Comparison of ENCODE assay signal across 1 cellular context in genomic region chr3:52277972-52278509, GRCh38.
A peak's percentile ranks its signal among the peaks of the same experiment; 100 is the strongest.
TF ChIP-seq lines count a peak whose summit lies in the region.

No MANE protein-coding gene starts in this region.

TF ChIP-seq in HepG2, 621 proteins besides CTCF, POLR2A, EP300 and RAD21 (continued from another document and continues in another):
- TF ChIP-seq, protein P1, sequence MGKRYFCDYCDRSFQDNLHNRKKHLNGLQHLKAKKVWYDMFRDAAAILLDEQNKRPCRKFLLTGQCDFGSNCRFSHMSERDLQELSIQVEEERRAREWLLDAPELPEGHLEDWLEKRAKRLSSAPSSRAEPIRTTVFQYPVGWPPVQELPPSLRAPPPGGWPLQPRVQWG (CRISPR knock-in tag; IDR thresholded peaks at IDR 0.05; ENCODE audit: borderline replicate concordance, low read depth) = no peak
- TF ChIP-seq ZFP82 (CRISPR knock-in tag; IDR thresholded peaks at IDR 0.05; ENCODE audit: borderline replicate concordance) (peak; percentile 8; the same call in 1 of the 2 replicates), RELA (CRISPR knock-in tag; IDR thresholded peaks at IDR 0.05) (no peak), SOX5 (CRISPR knock-in tag; IDR thresholded peaks at IDR 0.05; ENCODE audit: borderline replicate concordance) (no peak), ZNF451 (CRISPR knock-in tag; IDR thresholded peaks at IDR 0.05) (no peak), ESRRA (CRISPR knock-in tag; IDR thresholded peaks at IDR 0.05; ENCODE audit: low read depth) (no peak), HDAC1 (CRISPR knock-in tag; IDR thresholded peaks at IDR 0.05) (peak; percentile 57; the same call in 1 of the 2 replicates), ZNF879 (CRISPR knock-in tag; IDR thresholded peaks at IDR 0.05) (0 out of 2 replicates have a peak, but pooled peaks have one; percentile 9), SP4 (CRISPR knock-in tag; IDR thresholded peaks at IDR 0.05) (no peak), ZNF589 (CRISPR knock-in tag; conservative IDR thresholded peaks at IDR 0.05) (no peak), SNAPC2 (CRISPR knock-in tag; IDR thresholded peaks at IDR 0.05) (no peak), ZNF607 (CRISPR knock-in tag; IDR thresholded peaks at IDR 0.05; ENCODE audit: borderline replicate concordance) (no peak; the same call in 1 of the 2 replicates), ZNF383 (CRISPR knock-in tag; IDR thresholded peaks at IDR 0.05; ENCODE audit: borderline replicate concordance) (no peak), ZNF775 (CRISPR knock-in tag; IDR thresholded peaks at IDR 0.05; ENCODE audit: borderline replicate concordance) (no peak), ZC3H13 (CRISPR knock-in tag; IDR thresholded peaks at IDR 0.05) (no peak), ZNF644 (CRISPR knock-in tag; IDR thresholded peaks at IDR 0.05; ENCODE audit: low read depth) (no peak), NFE2 (CRISPR knock-in tag; IDR thresholded peaks at IDR 0.05) (no peak), MLLT10 (CRISPR knock-in tag; IDR thresholded peaks at IDR 0.05) (no peak), ARNT (IDR thresholded peaks at IDR 0.05) (no peak), KLF11 (CRISPR knock-in tag; IDR thresholded peaks at IDR 0.05) (0 out of 2 replicates have a peak, but pooled peaks have one; percentile 4), ZNF792 (CRISPR knock-in tag; IDR thresholded peaks at IDR 0.05) (no peak), HOXA5 (CRISPR knock-in tag; IDR thresholded peaks at IDR 0.05) (no peak), PHF21A (CRISPR knock-in tag; IDR thresholded peaks at IDR 0.05) (0 out of 2 replicates have a peak, but pooled peaks have one; percentile 3), RBAK (CRISPR knock-in tag; IDR thresholded peaks at IDR 0.05) (no peak), ZIK1 (CRISPR knock-in tag; IDR thresholded peaks at IDR 0.05; ENCODE audit: borderline replicate concordance, low read depth) (no peak), KMT2B (CRISPR knock-in tag; IDR thresholded peaks at IDR 0.05) (peak; percentile 12; the same call in 1 of the 2 replicates), STAG1 (CRISPR knock-in tag; IDR thresholded peaks at IDR 0.05) (no peak; the same call in 1 of the 2 replicates), SP1 (IDR thresholded peaks at IDR 0.05) (no peak), SP1 (CRISPR knock-in tag; IDR thresholded peaks at IDR 0.05) (no peak), ERF (CRISPR knock-in tag; IDR thresholded peaks at IDR 0.05) (no peak), NR2F2 (IDR thresholded peaks at IDR 0.05; ENCODE audit: borderline replicate concordance, low read depth) (no peak), PCBP1 (IDR thresholded peaks at IDR 0.05; ENCODE audit: borderline replicate concordance, low read depth, low read length) (no peak), SP2 (CRISPR knock-in tag; IDR thresholded peaks at IDR 0.05) (no peak), SPEN (CRISPR knock-in tag; IDR thresholded peaks at IDR 0.05; ENCODE audit: low read depth) (no peak; the same call in 1 of the 2 replicates), ZNF496 (CRISPR knock-in tag; IDR thresholded peaks at IDR 0.05; ENCODE audit: insufficient replicate concordance) (no peak), ZNF773 (CRISPR knock-in tag; IDR thresholded peaks at IDR 0.05; ENCODE audit: borderline replicate concordance) (no peak; the same call in 1 of the 2 replicates), ZHX1 (CRISPR knock-in tag; IDR thresholded peaks at IDR 0.05; ENCODE audit: low read depth) (peak; percentile 68; the same call in 1 of the 2 replicates), KDM5A (IDR thresholded peaks at IDR 0.05; ENCODE audit: borderline replicate concordance, low read length) (no peak), RFX3 (CRISPR knock-in tag; IDR thresholded peaks at IDR 0.05) (no peak)
- TF ChIP-seq, protein P2, sequence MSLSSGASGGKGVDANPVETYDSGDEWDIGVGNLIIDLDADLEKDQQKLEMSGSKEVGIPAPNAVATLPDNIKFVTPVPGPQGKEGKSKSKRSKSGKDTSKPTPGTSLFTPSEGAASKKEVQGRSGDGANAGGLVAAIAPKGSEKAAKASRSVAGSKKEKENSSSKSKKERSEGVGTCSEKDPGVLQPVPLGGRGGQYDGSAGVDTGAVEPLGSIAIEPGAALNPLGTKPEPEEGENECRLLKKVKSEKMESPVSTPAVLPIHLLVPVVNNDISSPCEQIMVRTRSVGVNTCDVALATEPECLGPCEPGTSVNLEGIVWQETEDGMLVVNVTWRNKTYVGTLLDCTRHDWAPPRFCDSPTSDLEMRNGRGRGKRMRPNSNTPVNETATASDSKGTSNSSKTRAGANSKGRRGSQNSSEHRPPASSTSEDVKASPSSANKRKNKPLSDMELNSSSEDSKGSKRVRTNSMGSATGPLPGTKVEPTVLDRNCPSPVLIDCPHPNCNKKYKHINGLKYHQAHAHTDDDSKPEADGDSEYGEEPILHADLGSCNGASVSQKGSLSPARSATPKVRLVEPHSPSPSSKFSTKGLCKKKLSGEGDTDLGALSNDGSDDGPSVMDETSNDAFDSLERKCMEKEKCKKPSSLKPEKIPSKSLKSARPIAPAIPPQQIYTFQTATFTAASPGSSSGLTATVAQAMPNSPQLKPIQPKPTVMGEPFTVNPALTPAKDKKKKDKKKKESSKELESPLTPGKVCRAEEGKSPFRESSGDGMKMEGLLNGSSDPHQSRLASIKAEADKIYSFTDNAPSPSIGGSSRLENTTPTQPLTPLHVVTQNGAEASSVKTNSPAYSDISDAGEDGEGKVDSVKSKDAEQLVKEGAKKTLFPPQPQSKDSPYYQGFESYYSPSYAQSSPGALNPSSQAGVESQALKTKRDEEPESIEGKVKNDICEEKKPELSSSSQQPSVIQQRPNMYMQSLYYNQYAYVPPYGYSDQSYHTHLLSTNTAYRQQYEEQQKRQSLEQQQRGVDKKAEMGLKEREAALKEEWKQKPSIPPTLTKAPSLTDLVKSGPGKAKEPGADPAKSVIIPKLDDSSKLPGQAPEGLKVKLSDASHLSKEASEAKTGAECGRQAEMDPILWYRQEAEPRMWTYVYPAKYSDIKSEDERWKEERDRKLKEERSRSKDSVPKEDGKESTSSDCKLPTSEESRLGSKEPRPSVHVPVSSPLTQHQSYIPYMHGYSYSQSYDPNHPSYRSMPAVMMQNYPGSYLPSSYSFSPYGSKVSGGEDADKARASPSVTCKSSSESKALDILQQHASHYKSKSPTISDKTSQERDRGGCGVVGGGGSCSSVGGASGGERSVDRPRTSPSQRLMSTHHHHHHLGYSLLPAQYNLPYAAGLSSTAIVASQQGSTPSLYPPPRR (CRISPR knock-in tag; IDR thresholded peaks at IDR 0.05; ENCODE audit: borderline replicate concordance) = no peak
- TF ChIP-seq, protein P3, sequence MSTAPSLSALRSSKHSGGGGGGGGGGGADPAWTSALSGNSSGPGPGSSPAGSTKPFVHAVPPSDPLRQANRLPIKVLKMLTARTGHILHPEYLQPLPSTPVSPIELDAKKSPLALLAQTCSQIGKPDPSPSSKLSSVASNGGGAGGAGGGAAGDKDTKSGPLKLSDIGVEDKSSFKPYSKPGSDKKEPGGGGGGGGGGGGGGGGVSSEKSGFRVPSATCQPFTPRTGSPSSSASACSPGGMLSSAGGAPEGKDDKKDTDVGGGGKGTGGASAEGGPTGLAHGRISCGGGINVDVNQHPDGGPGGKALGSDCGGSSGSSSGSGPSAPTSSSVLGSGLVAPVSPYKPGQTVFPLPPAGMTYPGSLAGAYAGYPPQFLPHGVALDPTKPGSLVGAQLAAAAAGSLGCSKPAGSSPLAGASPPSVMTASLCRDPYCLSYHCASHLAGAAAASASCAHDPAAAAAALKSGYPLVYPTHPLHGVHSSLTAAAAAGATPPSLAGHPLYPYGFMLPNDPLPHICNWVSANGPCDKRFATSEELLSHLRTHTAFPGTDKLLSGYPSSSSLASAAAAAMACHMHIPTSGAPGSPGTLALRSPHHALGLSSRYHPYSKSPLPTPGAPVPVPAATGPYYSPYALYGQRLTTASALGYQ (CRISPR knock-in tag; IDR thresholded peaks at IDR 0.05) = no peak
- TF ChIP-seq, protein P4, sequence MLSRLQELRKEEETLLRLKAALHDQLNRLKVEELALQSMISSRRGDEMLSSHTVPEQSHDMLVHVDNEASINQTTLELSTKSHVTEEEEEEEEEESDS (CRISPR knock-in tag; IDR thresholded peaks at IDR 0.05; ENCODE audit: borderline replicate concordance) = no peak
- TF ChIP-seq, protein P5, sequence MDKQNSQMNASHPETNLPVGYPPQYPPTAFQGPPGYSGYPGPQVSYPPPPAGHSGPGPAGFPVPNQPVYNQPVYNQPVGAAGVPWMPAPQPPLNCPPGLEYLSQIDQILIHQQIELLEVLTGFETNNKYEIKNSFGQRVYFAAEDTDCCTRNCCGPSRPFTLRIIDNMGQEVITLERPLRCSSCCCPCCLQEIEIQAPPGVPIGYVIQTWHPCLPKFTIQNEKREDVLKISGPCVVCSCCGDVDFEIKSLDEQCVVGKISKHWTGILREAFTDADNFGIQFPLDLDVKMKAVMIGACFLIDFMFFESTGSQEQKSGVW (CRISPR knock-in tag; IDR thresholded peaks at IDR 0.05; ENCODE audit: borderline replicate concordance) = no peak
- TF ChIP-seq, protein P6, sequence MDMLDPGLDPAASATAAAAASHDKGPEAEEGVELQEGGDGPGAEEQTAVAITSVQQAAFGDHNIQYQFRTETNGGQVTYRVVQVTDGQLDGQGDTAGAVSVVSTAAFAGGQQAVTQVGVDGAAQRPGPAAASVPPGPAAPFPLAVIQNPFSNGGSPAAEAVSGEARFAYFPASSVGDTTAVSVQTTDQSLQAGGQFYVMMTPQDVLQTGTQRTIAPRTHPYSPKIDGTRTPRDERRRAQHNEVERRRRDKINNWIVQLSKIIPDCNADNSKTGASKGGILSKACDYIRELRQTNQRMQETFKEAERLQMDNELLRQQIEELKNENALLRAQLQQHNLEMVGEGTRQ (IDR thresholded peaks at IDR 0.05; ENCODE audit: low read depth, low read length) = no peak
- TF ChIP-seq, protein P6 (CRISPR knock-in tag; IDR thresholded peaks at IDR 0.05; ENCODE audit: borderline replicate concordance) = no peak
- TF ChIP-seq, protein P7, sequence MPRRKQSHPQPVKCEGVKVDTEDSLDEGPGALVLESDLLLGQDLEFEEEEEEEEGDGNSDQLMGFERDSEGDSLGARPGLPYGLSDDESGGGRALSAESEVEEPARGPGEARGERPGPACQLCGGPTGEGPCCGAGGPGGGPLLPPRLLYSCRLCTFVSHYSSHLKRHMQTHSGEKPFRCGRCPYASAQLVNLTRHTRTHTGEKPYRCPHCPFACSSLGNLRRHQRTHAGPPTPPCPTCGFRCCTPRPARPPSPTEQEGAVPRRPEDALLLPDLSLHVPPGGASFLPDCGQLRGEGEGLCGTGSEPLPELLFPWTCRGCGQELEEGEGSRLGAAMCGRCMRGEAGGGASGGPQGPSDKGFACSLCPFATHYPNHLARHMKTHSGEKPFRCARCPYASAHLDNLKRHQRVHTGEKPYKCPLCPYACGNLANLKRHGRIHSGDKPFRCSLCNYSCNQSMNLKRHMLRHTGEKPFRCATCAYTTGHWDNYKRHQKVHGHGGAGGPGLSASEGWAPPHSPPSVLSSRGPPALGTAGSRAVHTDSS (CRISPR knock-in tag; conservative IDR thresholded peaks at IDR 0.05) = no peak
- TF ChIP-seq, protein P8, sequence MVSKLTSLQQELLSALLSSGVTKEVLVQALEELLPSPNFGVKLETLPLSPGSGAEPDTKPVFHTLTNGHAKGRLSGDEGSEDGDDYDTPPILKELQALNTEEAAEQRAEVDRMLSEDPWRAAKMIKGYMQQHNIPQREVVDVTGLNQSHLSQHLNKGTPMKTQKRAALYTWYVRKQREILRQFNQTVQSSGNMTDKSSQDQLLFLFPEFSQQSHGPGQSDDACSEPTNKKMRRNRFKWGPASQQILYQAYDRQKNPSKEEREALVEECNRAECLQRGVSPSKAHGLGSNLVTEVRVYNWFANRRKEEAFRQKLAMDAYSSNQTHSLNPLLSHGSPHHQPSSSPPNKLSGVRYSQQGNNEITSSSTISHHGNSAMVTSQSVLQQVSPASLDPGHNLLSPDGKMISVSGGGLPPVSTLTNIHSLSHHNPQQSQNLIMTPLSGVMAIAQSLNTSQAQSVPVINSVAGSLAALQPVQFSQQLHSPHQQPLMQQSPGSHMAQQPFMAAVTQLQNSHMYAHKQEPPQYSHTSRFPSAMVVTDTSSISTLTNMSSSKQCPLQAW (CRISPR knock-in tag; IDR thresholded peaks at IDR 0.05) = peak; percentile 5; the same call in 1 of the 2 replicates
- TF ChIP-seq, protein P9, sequence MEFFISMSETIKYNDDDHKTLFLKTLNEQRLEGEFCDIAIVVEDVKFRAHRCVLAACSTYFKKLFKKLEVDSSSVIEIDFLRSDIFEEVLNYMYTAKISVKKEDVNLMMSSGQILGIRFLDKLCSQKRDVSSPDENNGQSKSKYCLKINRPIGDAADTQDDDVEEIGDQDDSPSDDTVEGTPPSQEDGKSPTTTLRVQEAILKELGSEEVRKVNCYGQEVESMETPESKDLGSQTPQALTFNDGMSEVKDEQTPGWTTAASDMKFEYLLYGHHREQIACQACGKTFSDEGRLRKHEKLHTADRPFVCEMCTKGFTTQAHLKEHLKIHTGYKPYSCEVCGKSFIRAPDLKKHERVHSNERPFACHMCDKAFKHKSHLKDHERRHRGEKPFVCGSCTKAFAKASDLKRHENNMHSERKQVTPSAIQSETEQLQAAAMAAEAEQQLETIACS (CRISPR knock-in tag; IDR thresholded peaks at IDR 0.05) = no peak
